Comparison of ENCODE assay signal across 24 cellular contexts in the genomic region with DNA sequence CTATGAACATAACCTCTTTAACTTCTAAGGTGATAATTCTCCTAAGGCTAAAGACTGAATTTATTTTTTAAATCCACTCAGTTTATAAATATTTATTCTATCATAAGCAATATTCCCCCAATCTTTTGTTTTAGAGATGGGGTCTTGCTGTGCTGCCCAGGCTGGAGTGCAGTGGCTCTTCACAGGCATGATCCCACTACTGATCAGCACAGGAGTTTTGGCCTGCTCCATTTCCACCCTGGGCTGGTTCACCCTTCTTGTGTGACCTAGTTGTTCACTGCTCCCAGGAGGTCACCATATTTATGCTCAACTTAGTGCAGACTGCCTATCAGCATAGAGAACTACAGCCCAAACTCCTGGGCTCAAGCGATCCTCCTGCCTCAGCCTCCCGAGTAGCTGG. TPM values are rescaled to one million over a fixed set of nuclear protein-coding genes. Genes with fewer than 3 reads are reported as not detected.
DNase-seq lines count a peak whose midpoint lies in the region; ATAC-seq, FAIRE-seq and TF ChIP-seq lines count a peak whose summit lies in the region.
"Had no signal": no experiment of that assay in that cellular context is flagged by ENCODE, and none has a peak within 500 bp of the region (broad histone marks: within the 10 kb centered on the region; RNA-seq: fewer than 3 reads in every experiment).

No MANE protein-coding gene starts in this region.

- no peak for ATAC-seq in WTC11
- ATAC-seq: GM12878 had no signal

- TF ChIP-seq CTCF in WTC11 (IDR thresholded peaks at IDR 0.05) = no peak

- CTCF ChIA-PET in WTC11 (lab: Charles Lee) = no interaction called here

- H3K9me3 Mint-ChIP-seq in WTC11 (no peaks in the 10 kb centered on the region), immature natural killer cell (no peaks in the 10 kb centered on the region)
- H3K9me3 Mint-ChIP-seq: CD14-positive monocyte; CD4-positive, alpha-beta memory T cell; CD4-positive, CD25-positive, alpha-beta regulatory T cell; CD8-positive, alpha-beta memory T cell had no signal

- FAIRE-seq in HTR-8/SVneo (lab: Jason Lieb, UNC) = peak; percentile 31
- FAIRE-seq: GM12878, GM12892, GM19239 had no signal

- DNase-seq in HTR-8/SVneo (ENCODE audit: insufficient read length, low spot score) (no peak), WTC11 (ENCODE audit: low spot score) (no peak), immature natural killer cell (no peak), SW 1271 (lab: John Stamatoyannopoulos, UW) (no peak), NCI-H1092 treated with DMSO at 0.1 percent for 48 hours (lab: John Stamatoyannopoulos, UW) (no peak)
- no peak for DNase-seq in stimulated activated CD8-positive, alpha-beta memory T cell treated with anti-CD3 and anti-CD28 coated beads, Interleukin-4, amount 100 ng/mL, for 48 hours
- DNase-seq: 8988T; ACHN; BE2C; C1 segment of cervical spinal cord; CD4-positive, alpha-beta memory T cell; CD4-positive, CD25-positive, alpha-beta regulatory T cell; CD8-positive, alpha-beta memory T cell; COR-L47; DMS 273 treated with DMSO at 0.1 percent for 48 hours; DMS153; DMS79; DND-41; EL; GDM1 had no signal

- H3K4me1 Mint-ChIP-seq in WTC11 = no peaks in the 10 kb centered on the region
- H3K4me1 Mint-ChIP-seq in immature natural killer cell = peaks cover 0 to 5% of the 10 kb centered on the region in 2 donors
- H3K4me1 Mint-ChIP-seq: CD14-positive monocyte; CD4-positive, alpha-beta memory T cell had no signal

- H3K27me3 Mint-ChIP-seq in WTC11 (ENCODE audit: low read depth) (no peaks in the 10 kb centered on the region), immature natural killer cell (ENCODE audit: low read depth in 3 of 3) (no peaks in the 10 kb centered on the region)
- H3K27me3 Mint-ChIP-seq: CD4-positive, alpha-beta memory T cell; CD4-positive, CD25-positive, alpha-beta regulatory T cell; CD8-positive, alpha-beta memory T cell had no signal

- H3K4me3 Mint-ChIP-seq in WTC11 = no peak overlapping the region
- no peak overlapping the region for H3K4me3 Mint-ChIP-seq in immature natural killer cell
- H3K4me3 Mint-ChIP-seq: CD14-positive monocyte; CD4-positive, alpha-beta memory T cell; CD4-positive, CD25-positive, alpha-beta regulatory T cell; CD8-positive, alpha-beta memory T cell had no signal

- POLR2A ChIA-PET in WTC11 (lab: Charles Lee) = no interaction called here

- H3K27ac Mint-ChIP-seq in WTC11 = no peak overlapping the region
- H3K27ac Mint-ChIP-seq in immature natural killer cell = peak overlapping the region in 4 of 6 donors; percentile 14 to 72 (median 50)

- H3K36me3 Mint-ChIP-seq in WTC11 = peaks cover 5% of the 10 kb centered on the region
- H3K36me3 Mint-ChIP-seq in immature natural killer cell = peaks cover 11 to 20% (median 17%) of the 10 kb centered on the region in 3 donors

TF ChIP-seq in WTC11, 78 proteins besides CTCF, POLR2A, EP300 and RAD21:
- TF ChIP-seq ZNF121 (CRISPR knock-in tag; IDR thresholded peaks at IDR 0.05) (peak; percentile 76; the same call in 1 of the 2 replicates), ELF4 (CRISPR knock-in tag; IDR thresholded peaks at IDR 0.05; ENCODE audit: low read depth) (no peak)
- TF ChIP-seq, protein P1, sequence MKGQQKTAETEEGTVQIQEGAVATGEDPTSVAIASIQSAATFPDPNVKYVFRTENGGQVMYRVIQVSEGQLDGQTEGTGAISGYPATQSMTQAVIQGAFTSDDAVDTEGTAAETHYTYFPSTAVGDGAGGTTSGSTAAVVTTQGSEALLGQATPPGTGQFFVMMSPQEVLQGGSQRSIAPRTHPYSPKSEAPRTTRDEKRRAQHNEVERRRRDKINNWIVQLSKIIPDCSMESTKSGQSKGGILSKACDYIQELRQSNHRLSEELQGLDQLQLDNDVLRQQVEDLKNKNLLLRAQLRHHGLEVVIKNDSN (CRISPR knock-in tag; IDR thresholded peaks at IDR 0.05) = no peak

RNA-seq across cellular contexts. Expression of a gene that starts 38.6 kb away (rescaled TPM):
- 13.5 to 15.1 TPM (median 14.3 TPM) in 3 replicates for total RNA-seq in WTC11 (2021)
- 10 to 100 TPM; 29.1 to 63.3 (median 46.9) TPM for polyA plus RNA-seq in immature natural killer cell
